ENCODE assay signal across 9 cellular contexts in the genomic region with DNA sequence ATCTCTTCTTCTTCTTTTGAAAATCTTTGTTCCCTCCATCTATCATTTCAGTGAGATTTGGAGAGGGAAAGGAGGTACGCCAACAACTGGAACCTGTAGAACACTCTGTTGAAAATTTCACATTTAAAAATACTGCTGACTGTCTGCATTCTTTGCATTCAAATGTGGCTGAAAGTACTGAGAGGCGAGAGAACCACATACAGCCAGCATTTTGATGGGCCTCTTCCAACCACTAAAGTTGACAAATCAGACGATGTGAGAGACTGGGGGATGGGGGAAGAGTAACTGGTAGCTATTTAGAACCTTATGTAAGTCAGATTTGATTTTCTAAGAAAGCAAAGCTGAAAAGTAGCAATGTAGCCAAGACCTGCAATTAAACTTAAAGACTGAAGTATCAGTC.
A peak's percentile ranks its signal among the peaks of the same experiment; 100 is the strongest.
DNase-seq lines count a peak whose midpoint lies in the region; ATAC-seq and TF ChIP-seq lines count a peak whose summit lies in the region.
"Had no signal": no experiment of that assay in that cellular context is flagged by ENCODE, and none has a peak within 500 bp of the region (broad histone marks: within the 10 kb centered on the region; RNA-seq: fewer than 3 reads in every experiment).

No MANE protein-coding gene starts in this region.

- peak; percentile 35 for DNase-seq in AG09309 (ENCODE audit: low read depth)
- DNase-seq in LHCN-M2 (ENCODE audit: low read depth) = peak; percentile 51
- peak in 1 of 2 donors; percentile 53 for DNase-seq in central memory CD8-positive, alpha-beta T cell (ENCODE audit: low spot score in 2 of 2)
- DNase-seq in osteoblast (ENCODE audit: insufficient read length, low spot score, missing footprints) = no peak
- DNase-seq in superior temporal gyrus (ENCODE audit: extremely low spot score) = no peak
- DNase-seq: NCI-H1092 treated with DMSO at 0.1 percent for 48 hours had no signal

- no peaks in the 10 kb centered on the region for H3K79me2 ChIP-seq in osteoblast (ENCODE audit: insufficient read depth, low read length)

- no peak overlapping the region for H3K4me3 ChIP-seq in AG09309 (ENCODE audit: control insufficient read depth, low read depth, low read length)
- no peak overlapping the region for H3K4me3 ChIP-seq in osteoblast (ENCODE audit: insufficient read depth, low read length)

- H3K4me2 ChIP-seq in osteoblast (ENCODE audit: insufficient read depth, low read length) = no peak overlapping the region

- no peaks in the 10 kb centered on the region for H3K27me3 ChIP-seq in osteoblast (ENCODE audit: insufficient read depth, low read length)

- peak; percentile 99 for ATAC-seq in central memory CD8-positive, alpha-beta T cell (replicated peaks; ENCODE audit: extremely low read depth, poor library complexity, severe bottlenecking)
- ATAC-seq in HG02870 (IDR thresholded peaks at IDR 0.05; ENCODE audit: unreplicated experiment) (no peak), GM21529 (IDR thresholded peaks at IDR 0.05; ENCODE audit: unreplicated experiment) (no peak), GM18909 (IDR thresholded peaks at IDR 0.05; ENCODE audit: poor library complexity, unreplicated experiment) (no peak)

- H3K27ac Mint-ChIP-seq in central memory CD8-positive, alpha-beta T cell (ENCODE audit: low read depth) = peak overlapping the region; percentile 94

- H2AFZ ChIP-seq in osteoblast (ENCODE audit: low read length) = peak overlapping the region; percentile 36

- no peak overlapping the region for H3K27ac ChIP-seq in osteoblast (ENCODE audit: low read depth, low read length)

- H3K4me3 Mint-ChIP-seq in central memory CD8-positive, alpha-beta T cell = peak overlapping the region; percentile 53

- H3K36me3 ChIP-seq in osteoblast (ENCODE audit: insufficient read depth, low read length) = peaks cover 8% of the 10 kb centered on the region

- H3K9me3 ChIP-seq in osteoblast (ENCODE audit: low read depth, low read length) = no peaks in the 10 kb centered on the region

- H3K27me3 Mint-ChIP-seq in central memory CD8-positive, alpha-beta T cell = no peaks in the 10 kb centered on the region

- no peaks in the 10 kb centered on the region for H3K9me3 Mint-ChIP-seq in central memory CD8-positive, alpha-beta T cell

- peaks cover 26% of the 10 kb centered on the region for H3K36me3 Mint-ChIP-seq in central memory CD8-positive, alpha-beta T cell (ENCODE audit: insufficient read depth)

- peaks cover 10% of the 10 kb centered on the region for H3K4me1 ChIP-seq in osteoblast (ENCODE audit: insufficient read depth, low read length)

- TF ChIP-seq CTCF in AG09309 (IDR thresholded peaks at IDR 0.05; ENCODE audit: control insufficient read depth, insufficient read depth, low read depth, low read length, missing control alignments) (no peak), osteoblast (IDR thresholded peaks at IDR 0.05; ENCODE audit: extremely low read depth, low read depth, low read length) (no peak)

- H4K20me1 ChIP-seq in osteoblast (ENCODE audit: insufficient read depth, low read length) = no peaks in the 10 kb centered on the region

- peaks cover 55% of the 10 kb centered on the region for H3K4me1 Mint-ChIP-seq in central memory CD8-positive, alpha-beta T cell

Comparison
In these comparisons a context has a peak if more than half of its experiments do, and no peak if none do; other contexts are left out.
1. DNase-seq: peak in AG09309 (single experiment) and LHCN-M2 (single experiment); none in osteoblast (single experiment) and superior temporal gyrus (single experiment).